ENCODE assay signal across 1 cellular context in genomic region chr15:31843426-31844055, GRCh38.
TF ChIP-seq lines count a peak whose summit lies in the region.

No MANE protein-coding gene starts in this region.

TF ChIP-seq in HepG2, 621 proteins besides CTCF, POLR2A, EP300 and RAD21 (continued from another document):
- no peak for TF ChIP-seq ZFP37 (CRISPR knock-in tag; IDR thresholded peaks at IDR 0.05; ENCODE audit: borderline replicate concordance)
TF ChIP-seq in HepG2: peak in this region for 0.
